In genomic region chr12:1830981-1831930, GRCh38 we compare ENCODE assay signal across 10 cellular contexts. TPM values are rescaled to one million over a fixed set of nuclear protein-coding genes. Genes with fewer than 3 reads are reported as not detected.
DNase-seq lines count a peak whose midpoint lies in the region; ATAC-seq and TF ChIP-seq lines count a peak whose summit lies in the region.
"Had no signal": no experiment of that assay in that cellular context is flagged by ENCODE, and none has a peak within 500 bp of the region (broad histone marks: within the 10 kb centered on the region; RNA-seq: fewer than 3 reads in every experiment).

No MANE protein-coding gene starts in this region.

- no peak overlapping the region for H3K4me3 Mint-ChIP-seq in MCF 10A (ENCODE audit: unreplicated experiment)
- H3K4me3 Mint-ChIP-seq: activated B cell treated with CpG ODN at 0.5 μM for 24 hours; natural killer cell treated with Interleukin-12 subunit alpha and Interleukin-12 subunit beta and Interleukin-15 and Interleukin-18, amount 100 ng/mL, for 72 hours had no signal

- POLR2A ChIA-PET in MCF 10A (lab: Yijun Ruan, JAX), result interaction anchor here (0.7 kb wide), 1 partner anchor 33 kb away, joined by 3 read pairs; no protein-coding TSS in a partner anchor

- ATAC-seq in left colon (peak; percentile 87), HG02938 (IDR thresholded peaks at IDR 0.05; ENCODE audit: unreplicated experiment) (no peak), GM19395 (IDR thresholded peaks at IDR 0.05; ENCODE audit: unreplicated experiment) (no peak), HG02981 (IDR thresholded peaks at IDR 0.05; ENCODE audit: unreplicated experiment) (no peak), HG03139 (IDR thresholded peaks at IDR 0.05; ENCODE audit: unreplicated experiment) (no peak)

- DNase-seq in AG08395 (ENCODE audit: low spot score) (peak; percentile 69), HT1080 (ENCODE audit: low read depth) (peak; percentile 32), MCF 10A (ENCODE audit: unreplicated experiment) (peak; percentile 45), left colon (peak; percentile 44 to 53)
- DNase-seq: activated B cell treated with CpG ODN at 0.5 μM for 24 hours had no signal

- H3K27ac Mint-ChIP-seq in MCF 10A (ENCODE audit: low read depth, unreplicated experiment), result no peak overlapping the region
- H3K27ac Mint-ChIP-seq: activated B cell treated with CpG ODN at 0.5 μM for 24 hours; natural killer cell treated with Interleukin-12 subunit alpha and Interleukin-12 subunit beta and Interleukin-15 and Interleukin-18, amount 100 ng/mL, for 72 hours had no signal

- H3K36me3 Mint-ChIP-seq in MCF 10A (ENCODE audit: insufficient read depth, unreplicated experiment), result peaks cover 5% of the 10 kb centered on the region
- H3K36me3 Mint-ChIP-seq: natural killer cell treated with Interleukin-12 subunit alpha and Interleukin-12 subunit beta and Interleukin-15 and Interleukin-18, amount 100 ng/mL, for 72 hours had no signal

- H3K4me1 Mint-ChIP-seq in MCF 10A (ENCODE audit: insufficient read depth, unreplicated experiment), result no peaks in the 10 kb centered on the region

- intact Hi-C loops in MCF 10A (cut with micrococcal nuclease), result no loop called here
- intact Hi-C loops in left colon (cut with DNase I, micrococcal nuclease), result loop anchor here in 1 of 2 donors (10.0 kb wide), 1 partner anchor 74 kb away; no protein-coding TSS in a partner anchor

- no TSS peak for BruUV-seq in MCF 10A (replicated peaks; lab: Mats Ljungman, UMichigan)

- no peak for TF ChIP-seq CTCF in MCF 10A (IDR thresholded peaks at IDR 0.05; ENCODE audit: unreplicated experiment)

- CTCF ChIA-PET in MCF 10A (lab: Yijun Ruan, JAX), result interaction anchor here (0.6 kb wide), 1 partner anchor 45 kb away, joined by 3 read pairs; no protein-coding TSS in a partner anchor

- peaks cover 56% of the 10 kb centered on the region for H3K27me3 Mint-ChIP-seq in MCF 10A (ENCODE audit: insufficient read depth, unreplicated experiment)

- H3K9me3 Mint-ChIP-seq in MCF 10A (ENCODE audit: unreplicated experiment), result no peaks in the 10 kb centered on the region
- H3K9me3 Mint-ChIP-seq: activated B cell treated with CpG ODN at 0.5 μM for 24 hours; natural killer cell treated with Interleukin-12 subunit alpha and Interleukin-12 subunit beta and Interleukin-15 and Interleukin-18, amount 100 ng/mL, for 72 hours had no signal

RNA-seq across cellular contexts. Expression of gene LRTM2, which starts 10.9 kb away (rescaled TPM):
- total RNA-seq in HT1080 (2014; rRNA removed; shearing (Covaris generic)), result not detected in 2 replicates
- not detected in 2 replicates for polyA plus RNA-seq in HT1080 (2015; cell fraction: cytosol; rRNA removed)
- polyA plus RNA-seq in HT1080 (2015; cell fraction: nucleus; rRNA removed), result not detected in 2 replicates
- total RNA-seq in MCF 10A (2022), result not detected in 2 replicates
- total RNA-seq in left colon, result not detected
- total RNA-seq: activated B cell treated with CpG ODN at 0.5 μM for 24 hours; natural killer cell treated with Interleukin-12 subunit alpha and Interleukin-12 subunit beta and Interleukin-15 and Interleukin-18, amount 100 ng/mL, for 72 hours had no signal
